In the genomic region with DNA sequence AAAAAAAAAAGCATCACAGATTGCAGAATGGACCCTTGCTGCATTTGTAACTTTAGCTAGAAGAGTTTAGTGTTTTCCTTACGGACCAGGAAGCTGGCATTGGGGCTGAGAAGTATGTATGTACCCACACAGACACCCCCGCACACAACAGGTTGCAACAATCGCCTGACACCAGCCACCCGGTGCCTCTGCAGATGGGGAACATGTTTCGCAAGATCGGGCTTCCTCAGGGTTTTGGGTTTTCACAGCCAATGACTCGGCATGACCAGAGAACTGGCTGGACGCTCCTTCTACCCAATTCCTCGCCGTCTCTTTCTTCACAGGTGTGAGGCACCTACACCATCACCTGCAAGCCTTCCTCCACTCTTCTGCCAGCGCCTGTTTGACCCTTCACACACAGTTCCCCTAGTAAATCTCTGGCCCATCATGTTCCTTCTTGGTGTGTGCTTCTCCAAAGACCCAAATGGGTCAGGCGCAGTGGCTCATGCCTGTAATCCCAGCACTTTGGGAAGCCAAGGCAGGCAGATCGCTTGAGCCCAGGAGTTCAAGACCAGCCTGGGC, we compare ENCODE assay signal across 29 cellular contexts.
A peak's percentile ranks its signal among the peaks of the same experiment; 100 is the strongest.
DNase-seq lines count a peak whose midpoint lies in the region; ATAC-seq and TF ChIP-seq lines count a peak whose summit lies in the region.
"Had no signal": no experiment of that assay in that cellular context is flagged by ENCODE, and none has a peak within 500 bp of the region (broad histone marks: within the 10 kb centered on the region; RNA-seq: fewer than 3 reads in every experiment).

No MANE protein-coding gene starts in this region.

- no peak overlapping the region for H3K56ac ChIP-seq in IMR-90 (ENCODE audit: extremely low read depth, insufficient read depth, low read length)

- 75% methylated on average over 8 of the region's 13 CpGs; no CpG with 5 or more reads in 1 of the 2 experiments for WGBS in IMR-90 (ENCODE audit: extremely low coverage in 2 of 2, insufficient read length in 1 of 2), 2 experiments
- 92% methylated on average over 13 of the region's 13 CpGs for WGBS in mesenchymal stem cell

- no peak for TF ChIP-seq POLR2A in IMR-90 (IDR thresholded peaks at IDR 0.05; ENCODE audit: low read depth, low read length)

- H4K5ac ChIP-seq in IMR-90 (ENCODE audit: low read depth, low read length): no peak overlapping the region

- H3K4ac ChIP-seq in IMR-90 (ENCODE audit: low read depth, low read length): no peak overlapping the region
- H3K4ac ChIP-seq in mesenchymal stem cell (ENCODE audit: low read depth in 1 of 2, low read length in 2 of 2): no peak overlapping the region

- peaks cover 10% of the 10 kb centered on the region for H3K36me3 ChIP-seq in IMR-90 (ENCODE audit: control insufficient read depth, insufficient read depth, low read length)
- H3K36me3 ChIP-seq in naive thymus-derived CD4-positive, alpha-beta T cell (ENCODE audit: control insufficient read depth in 2 of 3, insufficient read depth in 3 of 3, low read length in 3 of 3): peaks cover 0 to 20% (median 0%) of the 10 kb centered on the region in 3 experiments
- peaks cover 17 to 27% of the 10 kb centered on the region in 2 experiments for H3K36me3 ChIP-seq in mesenchymal stem cell (ENCODE audit: control insufficient read depth in 1 of 2, insufficient read depth in 2 of 2, low read depth in 1 of 2, low read length in 2 of 2)

- H3K4me1 ChIP-seq in IMR-90 (ENCODE audit: control insufficient read depth, insufficient read depth, low read length) (no peaks in the 10 kb centered on the region), mesenchymal stem cell (ENCODE audit: control insufficient read depth, insufficient read depth, low read depth, low read length) (peaks cover 3% of the 10 kb centered on the region)
- H3K4me1 ChIP-seq in naive thymus-derived CD4-positive, alpha-beta T cell (ENCODE audit: control insufficient read depth in 2 of 2, insufficient read depth in 2 of 2, low read length in 2 of 2): no peaks in the 10 kb centered on the region
- H3K4me1 ChIP-seq: Caco-2, Peyer's patch, suprapubic skin had no signal

- H2BK20ac ChIP-seq in IMR-90 (ENCODE audit: low read depth, low read length): no peak overlapping the region

- H3K9ac ChIP-seq in IMR-90 (ENCODE audit: low read depth, low read length): no peak overlapping the region
- H3K9ac ChIP-seq in mesenchymal stem cell (ENCODE audit: low read length): no peak overlapping the region

- H3K27me3 ChIP-seq in IMR-90 (ENCODE audit: control insufficient read depth, insufficient read depth, low read length) (no peaks in the 10 kb centered on the region), mesenchymal stem cell (ENCODE audit: control insufficient read depth in 1 of 2, insufficient read depth in 1 of 2, low read length in 2 of 2) (no peaks in the 10 kb centered on the region)
- no peaks in the 10 kb centered on the region for H3K27me3 ChIP-seq in naive thymus-derived CD4-positive, alpha-beta T cell (ENCODE audit: control insufficient read depth in 2 of 2, insufficient read depth in 2 of 2, low read length in 2 of 2)
- H3K27me3 ChIP-seq: Peyer's patch, suprapubic skin had no signal

- ATAC-seq in IMR-90 (ENCODE audit: low read depth) (no peak), WTC11 (no peak)
- peak; percentile 41 for ATAC-seq in naive thymus-derived CD4-positive, alpha-beta T cell

- H2AFZ ChIP-seq in IMR-90 (replicated peaks; ENCODE audit: low read length, poor library complexity): no peak overlapping the region
- no peak overlapping the region for H2AFZ ChIP-seq in mesenchymal stem cell (ENCODE audit: low read depth, low read length)

- H3K9me3 ChIP-seq in IMR-90 (ENCODE audit: control insufficient read depth, insufficient read depth, low read length) (no peaks in the 10 kb centered on the region), mesenchymal stem cell (ENCODE audit: control insufficient read depth, low read length) (peaks cover 5% of the 10 kb centered on the region)
- peaks cover 0 to 6% (median 5%) of the 10 kb centered on the region in 3 experiments for H3K9me3 ChIP-seq in naive thymus-derived CD4-positive, alpha-beta T cell (ENCODE audit: control insufficient read depth in 2 of 3, low read length in 3 of 3)
- H3K9me3 ChIP-seq: Caco-2, Peyer's patch, suprapubic skin had no signal

- no peak overlapping the region for H3K4me2 ChIP-seq in IMR-90 (ENCODE audit: low read depth, low read length)
- H3K4me2 ChIP-seq in mesenchymal stem cell (ENCODE audit: low read length, poor library complexity, severe bottlenecking): no peak overlapping the region

- H3K9me1 ChIP-seq in IMR-90 (ENCODE audit: insufficient read depth, low read length): no peaks in the 10 kb centered on the region

- H3K4me1 Mint-ChIP-seq in CD14-positive monocyte (peaks cover 15% of the 10 kb centered on the region), WTC11 (peaks cover 8% of the 10 kb centered on the region)
- peaks cover 0 to 8% (median 3%) of the 10 kb centered on the region in 7 donors for H3K4me1 Mint-ChIP-seq in naive thymus-derived CD4-positive, alpha-beta T cell
- H3K4me1 Mint-ChIP-seq in activated CD4-positive, alpha-beta T cell treated with anti-CD3 and anti-CD28 coated beads, Interleukin-2, amount 10 ng/mL, durations not matched to agents 7 days and 5 days: no peaks in the 10 kb centered on the region
- H3K4me1 Mint-ChIP-seq: activated naive CD8-positive, alpha-beta T cell treated with anti-CD3 and anti-CD28 coated beads for 36 hours had no signal

- H3K14ac ChIP-seq in IMR-90 (replicated peaks; ENCODE audit: low read depth, low read length) (no peak overlapping the region), mesenchymal stem cell (ENCODE audit: low read length in 2 of 2) (no peak overlapping the region)

- intact Hi-C loops in CD14-positive monocyte (cut with micrococcal nuclease) (no loop called here), IMR-90 (cut with micrococcal nuclease) (no loop called here)
- intact Hi-C loops in naive thymus-derived CD4-positive, alpha-beta T cell (cut with micrococcal nuclease): no loop called here

- H4K91ac ChIP-seq in IMR-90 (ENCODE audit: insufficient read depth, low read depth, low read length): no peak overlapping the region
- H4K91ac ChIP-seq in mesenchymal stem cell (ENCODE audit: low read length): no peak overlapping the region

- peak overlapping the region; percentile 45 to 61 for H3K4me3 Mint-ChIP-seq in CD14-positive monocyte
- no peak overlapping the region for H3K4me3 Mint-ChIP-seq in naive thymus-derived CD4-positive, alpha-beta T cell
- H3K4me3 Mint-ChIP-seq in activated CD4-positive, alpha-beta T cell treated with anti-CD3 and anti-CD28 coated beads, Interleukin-2, amount 10 ng/mL, durations not matched to agents 7 days and 5 days: no peak overlapping the region
- H3K4me3 Mint-ChIP-seq in WTC11: no peak overlapping the region
- H3K4me3 Mint-ChIP-seq: activated naive CD8-positive, alpha-beta T cell treated with anti-CD3 and anti-CD28 coated beads for 36 hours had no signal

- dilution Hi-C loops in IMR-90 (cut with HindIII; ENCODE audit: low sequenced_read_pairs, unreplicated experiment): no loop called here

- H3K27ac ChIP-seq in IMR-90 (ENCODE audit: insufficient read depth, low read length) (no peak overlapping the region), mesenchymal stem cell (ENCODE audit: low read length, poor library complexity, severe bottlenecking) (no peak overlapping the region)
- no peak overlapping the region for H3K27ac ChIP-seq in naive thymus-derived CD4-positive, alpha-beta T cell (ENCODE audit: low read depth, low read length)
- H3K27ac ChIP-seq: Peyer's patch, skin epidermis, suprapubic skin, WERI-Rb-1 had no signal

- peak; percentile 58 for DNase-seq in CD14-positive monocyte (ENCODE audit: low spot score)
- peak; percentile 4 for DNase-seq in IMR-90
- peak; percentile 41 for DNase-seq in epithelial cell of esophagus (ENCODE audit: low read depth)
- DNase-seq in naive thymus-derived CD4-positive, alpha-beta T cell: no peak
- no peak for DNase-seq in mesenchymal stem cell
- no peak for DNase-seq in activated CD4-positive, alpha-beta T cell treated with anti-CD3 and anti-CD28 coated beads, Interleukin-2, amount 10 ng/mL, durations not matched to agents 7 days and 5 days
- DNase-seq in HuH-7.5 (ENCODE audit: low spot score): no peak
- DNase-seq in WTC11 (ENCODE audit: low spot score): no peak
- DNase-seq: activated CD4-positive, alpha-beta T cell treated with anti-CD3 and anti-CD28 coated beads for 48 hours; activated effector memory CD4-positive, alpha-beta T cell treated with anti-CD3 and anti-CD28 coated beads, Interleukin-2, amount 50 U/mL, for 16 hours; activated naive CD8-positive, alpha-beta T cell treated with anti-CD3 and anti-CD28 coated beads for 36 hours; activated T-cell treated with anti-CD3 and anti-CD28 coated beads, Interleukin-2, amount 50 U/mL, for 1 hour; anterior cingulate cortex; C1 segment of cervical spinal cord; Caco-2; H7; midbrain; naive B cell; NCI-H1105 treated with DMSO at 0.1 percent for 48 hours; NCI-H2029; NCI-H2227 treated with DMSO at 0.1 percent for 48 hours; NCI-H69; Peyer's patch; stimulated activated naive CD4-positive, alpha-beta T cell treated with Interleukin-2 at 50 U/mL for 16 hours; SW 1271; T-helper 9 cell; WERI-Rb-1 had no signal

- H3K18ac ChIP-seq in IMR-90 (ENCODE audit: low read depth, low read length) (no peak overlapping the region), mesenchymal stem cell (ENCODE audit: low read depth in 1 of 2, low read length in 2 of 2) (no peak overlapping the region)

- H2AK5ac ChIP-seq in IMR-90 (ENCODE audit: low read depth, low read length) (no peak overlapping the region), mesenchymal stem cell (ENCODE audit: low read length, severe bottlenecking) (no peak overlapping the region)

- TF ChIP-seq RAD21 in IMR-90 (IDR thresholded peaks at IDR 0.05; ENCODE audit: low read length): no peak

- no peak overlapping the region for H4K8ac ChIP-seq in IMR-90 (ENCODE audit: low read depth in 2 of 2, low read length in 2 of 2)
- H4K8ac ChIP-seq in mesenchymal stem cell (ENCODE audit: low read length): no peak overlapping the region

- H2BK15ac ChIP-seq in IMR-90 (ENCODE audit: low read depth, low read length) (no peak overlapping the region), mesenchymal stem cell (ENCODE audit: low read depth, poor library complexity, severe bottlenecking) (no peak overlapping the region)

- H2BK12ac ChIP-seq in mesenchymal stem cell (ENCODE audit: low read length in 2 of 2): no peak overlapping the region

- TF ChIP-seq CTCF in CD14-positive monocyte (IDR thresholded peaks at IDR 0.05) (no peak), IMR-90 (conservative IDR thresholded peaks at IDR 0.05; ENCODE audit: low read depth, low read length) (no peak), epithelial cell of esophagus (IDR thresholded peaks at IDR 0.05; ENCODE audit: insufficient read depth, low read depth, low read length, missing control alignments) (no peak), WTC11 (IDR thresholded peaks at IDR 0.05) (no peak)

- H3K27ac Mint-ChIP-seq in CD14-positive monocyte (peak overlapping the region; percentile 53 to 87 (median 79)), WTC11 (no peak overlapping the region)
- no peak overlapping the region for H3K27ac Mint-ChIP-seq in naive thymus-derived CD4-positive, alpha-beta T cell
- H3K27ac Mint-ChIP-seq in activated CD4-positive, alpha-beta T cell treated with anti-CD3 and anti-CD28 coated beads, Interleukin-2, amount 10 ng/mL, durations not matched to agents 7 days and 5 days: no peak overlapping the region
- H3K27ac Mint-ChIP-seq: activated naive CD8-positive, alpha-beta T cell treated with anti-CD3 and anti-CD28 coated beads for 36 hours had no signal

- no peak overlapping the region for H3K23ac ChIP-seq in IMR-90 (ENCODE audit: low read depth, low read length)
- no peak overlapping the region for H3K23ac ChIP-seq in mesenchymal stem cell (ENCODE audit: low read length in 2 of 2)

- no peak overlapping the region for H2AK9ac ChIP-seq in IMR-90 (replicated peaks; ENCODE audit: low read depth, low read length, poor library complexity)

- 0 out of 2 replicates have a peak, but pooled peaks cover 4% of the 10 kb centered on the region for H4K20me1 ChIP-seq in IMR-90 (ENCODE audit: insufficient read depth, low read length)

- in situ Hi-C loops in IMR-90 (cut with MboI; ENCODE audit: low sequenced_read_pairs): no loop called here

- H3K36me3 Mint-ChIP-seq in CD14-positive monocyte (peaks cover 27 to 29% of the 10 kb centered on the region in 2 donors), WTC11 (peaks cover 56% of the 10 kb centered on the region)
- peaks cover 31 to 81% (median 64%) of the 10 kb centered on the region in 5 donors for H3K36me3 Mint-ChIP-seq in naive thymus-derived CD4-positive, alpha-beta T cell
- H3K36me3 Mint-ChIP-seq in activated CD4-positive, alpha-beta T cell treated with anti-CD3 and anti-CD28 coated beads, Interleukin-2, amount 10 ng/mL, durations not matched to agents 7 days and 5 days (ENCODE audit: low read depth): peaks cover 23% of the 10 kb centered on the region

- H2BK120ac ChIP-seq in IMR-90 (ENCODE audit: low read depth, low read length): no peak overlapping the region
- H2BK120ac ChIP-seq in mesenchymal stem cell (ENCODE audit: low read depth, low read length): no peak overlapping the region

- H3K9me3 Mint-ChIP-seq in CD14-positive monocyte (peaks cover 6 to 25% (median 10%) of the 10 kb centered on the region in 7 donors), WTC11 (peaks cover 36% of the 10 kb centered on the region)
- H3K9me3 Mint-ChIP-seq in naive thymus-derived CD4-positive, alpha-beta T cell: peaks cover 0 to 26% (median 14%) of the 10 kb centered on the region in 11 donors
- peaks cover 14% of the 10 kb centered on the region for H3K9me3 Mint-ChIP-seq in activated CD4-positive, alpha-beta T cell treated with anti-CD3 and anti-CD28 coated beads, Interleukin-2, amount 10 ng/mL, durations not matched to agents 7 days and 5 days

- no peak overlapping the region for H3K4me3 ChIP-seq in IMR-90 (ENCODE audit: insufficient read depth, low read depth, low read length)
- no peak overlapping the region for H3K4me3 ChIP-seq in epithelial cell of esophagus (ENCODE audit: low read length)
- no peak overlapping the region for H3K4me3 ChIP-seq in naive thymus-derived CD4-positive, alpha-beta T cell (ENCODE audit: low read length)
- no peak overlapping the region for H3K4me3 ChIP-seq in mesenchymal stem cell (ENCODE audit: insufficient read depth in 1 of 2, low read depth in 1 of 2, low read length in 2 of 2)
- H3K4me3 ChIP-seq: Peyer's patch, skin epidermis, suprapubic skin had no signal

- H2BK5ac ChIP-seq in IMR-90 (ENCODE audit: low read depth, low read length, poor library complexity, severe bottlenecking) (no peak overlapping the region), mesenchymal stem cell (ENCODE audit: low read depth, low read length, poor library complexity, severe bottlenecking) (no peak overlapping the region)

- H3K79me1 ChIP-seq in IMR-90 (ENCODE audit: low read depth in 1 of 2, low read length in 2 of 2) (peaks cover 8% of the 10 kb centered on the region in 2 experiments; a peak in 3 of 4 replicates), mesenchymal stem cell (replicated peaks; ENCODE audit: low read length, poor library complexity, severe bottlenecking) (peaks cover 29% of the 10 kb centered on the region)

- H3K27me3 Mint-ChIP-seq in CD14-positive monocyte (ENCODE audit: low read depth in 3 of 3): peaks cover 1 to 2% (median 2%) of the 10 kb centered on the region in 3 donors
- no peaks in the 10 kb centered on the region for H3K27me3 Mint-ChIP-seq in naive thymus-derived CD4-positive, alpha-beta T cell
- H3K27me3 Mint-ChIP-seq in activated CD4-positive, alpha-beta T cell treated with anti-CD3 and anti-CD28 coated beads, Interleukin-2, amount 10 ng/mL, durations not matched to agents 7 days and 5 days: no peaks in the 10 kb centered on the region
- no peaks in the 10 kb centered on the region; the same call in 1 of the 2 replicates for H3K27me3 Mint-ChIP-seq in WTC11 (ENCODE audit: low read depth)
- H3K27me3 Mint-ChIP-seq: activated naive CD8-positive, alpha-beta T cell treated with anti-CD3 and anti-CD28 coated beads for 36 hours; naive B cell had no signal

- POLR2A ChIA-PET in IMR-90 (lab: Charles Lee; ENCODE audit: unreplicated experiment) (no interaction called here), WTC11 (lab: Charles Lee) (no interaction called here)
- POLR2A ChIA-PET in naive thymus-derived CD4-positive, alpha-beta T cell (lab: Charles Lee): no interaction called here
- POLR2A ChIA-PET in activated CD4-positive, alpha-beta T cell treated with anti-CD3 and anti-CD28 coated beads, Interleukin-2, amount 10 ng/mL, durations not matched to agents 7 days and 5 days (lab: Charles Lee): no interaction called here

- CTCF ChIA-PET in IMR-90 (lab: Yijun Ruan, JAX): no interaction called here
- CTCF ChIA-PET in naive thymus-derived CD4-positive, alpha-beta T cell (lab: Charles Lee): no interaction called here
- CTCF ChIA-PET in activated CD4-positive, alpha-beta T cell treated with anti-CD3 and anti-CD28 coated beads, Interleukin-2, amount 10 ng/mL, durations not matched to agents 7 days and 5 days (lab: Charles Lee): no interaction called here
- CTCF ChIA-PET in WTC11 (lab: Charles Lee): no interaction called here

- BruUV-seq in IMR-90 (replicated peaks; lab: Mats Ljungman, UMichigan): no TSS peak

Comparison
In these comparisons a context has a peak if more than half of its experiments do, and no peak if none do; other contexts are left out.
1. DNase-seq: peak in CD14-positive monocyte (single experiment), IMR-90 (single experiment) and epithelial cell of esophagus (single experiment); none in naive thymus-derived CD4-positive, alpha-beta T cell (0 of 9), mesenchymal stem cell (single experiment), activated CD4-positive, alpha-beta T cell treated with anti-CD3 and anti-CD28 coated beads, Interleukin-2, amount 10 ng/mL, durations not matched to agents 7 days and 5 days (single experiment), HuH-7.5 (single experiment) and WTC11 (single experiment).
2. H3K27ac Mint-ChIP-seq: peak in CD14-positive monocyte (7 of 7); none in naive thymus-derived CD4-positive, alpha-beta T cell (0 of 9), activated CD4-positive, alpha-beta T cell treated with anti-CD3 and anti-CD28 coated beads, Interleukin-2, amount 10 ng/mL, durations not matched to agents 7 days and 5 days (single experiment) and WTC11 (single experiment).
3. H3K4me3 Mint-ChIP-seq: peak in CD14-positive monocyte (2 of 2); none in naive thymus-derived CD4-positive, alpha-beta T cell (0 of 10), activated CD4-positive, alpha-beta T cell treated with anti-CD3 and anti-CD28 coated beads, Interleukin-2, amount 10 ng/mL, durations not matched to agents 7 days and 5 days (single experiment) and WTC11 (single experiment).